Comparison of ENCODE assay signal across 21 cellular contexts in genomic region chr11:65189191-65189590, GRCh38. TPM values are rescaled to one million over a fixed set of nuclear protein-coding genes. Genes with fewer than 3 reads are reported as not detected.
DNase-seq lines count a peak whose midpoint lies in the region; ATAC-seq and TF ChIP-seq lines count a peak whose summit lies in the region.
"Had no signal": no experiment of that assay in that cellular context is flagged by ENCODE, and none has a peak within 500 bp of the region (broad histone marks: within the 10 kb centered on the region; RNA-seq: fewer than 3 reads in every experiment).

No MANE protein-coding gene starts in this region.

- no peak for DNase-seq in activated T-cell treated with anti-CD3 and anti-CD28 coated beads, Interleukin-2, amount 50 U/mL, for 24 hours
- DNase-seq in activated T-cell treated with anti-CD3 and anti-CD28 coated beads, Interleukin-2, amount 50 U/mL, for 48 hours = no peak
- no peak for DNase-seq in naive B cell
- DNase-seq in stimulated activated naive B cell treated with anti-CD40 and anti-IgM and Interleukin-4, amounts not matched to agents 10 μg/mL and 1 μg/mL and 100 μg/mL, for 72 hours = no peak
- DNase-seq in amniotic stem cell (lab: John Stamatoyannopoulos, UW) = no peak
- DNase-seq in NCI-H1436 (lab: John Stamatoyannopoulos, UW) = no peak
- DNase-seq: DMS153, DND-41, KG1, MG63, NCI-H1105 treated with DMSO at 0.1 percent for 48 hours, NCI-H2029, NCI-H446 treated with DMSO at 0.1 percent for 48 hours, NCI-H526 treated with DMSO at 0.1 percent for 48 hours, PC-9, RPMI8226, SHP77 treated with DMSO at 0.1 percent for 48 hours had no signal

- H3K4me3 Mint-ChIP-seq in activated T-cell treated with anti-CD3 and anti-CD28 coated beads, Interleukin-2, amount 50 U/mL, for 24 hours = no peak overlapping the region
- peak overlapping the region; percentile 71 for H3K4me3 Mint-ChIP-seq in dendritic cell treated with granulocyte-macrophage colony-stimulating factor and Interleukin-4, amounts not matched to agents 40 ng/mL and 50 ng/mL, for 4 days
- H3K4me3 Mint-ChIP-seq in naive B cell = no peak overlapping the region
- no peak overlapping the region for H3K4me3 Mint-ChIP-seq in stimulated activated naive B cell treated with anti-CD40 and anti-IgM and Interleukin-4, amounts not matched to agents 10 μg/mL and 1 μg/mL and 100 μg/mL, for 72 hours

- intact Hi-C loops in dendritic cell treated with granulocyte-macrophage colony-stimulating factor and Interleukin-4, amounts not matched to agents 40 ng/mL and 50 ng/mL, for 4 days (cut with micrococcal nuclease) = no loop called here

- H3K27ac Mint-ChIP-seq in activated T-cell treated with anti-CD3 and anti-CD28 coated beads, Interleukin-2, amount 50 U/mL, for 24 hours = peak overlapping the region; percentile 45
- peak overlapping the region; percentile 61 for H3K27ac Mint-ChIP-seq in dendritic cell treated with granulocyte-macrophage colony-stimulating factor and Interleukin-4, amounts not matched to agents 40 ng/mL and 50 ng/mL, for 4 days
- H3K27ac Mint-ChIP-seq in naive B cell = peak overlapping the region in 4 of 6 donors; percentile 43 to 80 (median 70)
- peak overlapping the region; percentile 20 for H3K27ac Mint-ChIP-seq in stimulated activated naive B cell treated with anti-CD40 and anti-IgM and Interleukin-4, amounts not matched to agents 10 μg/mL and 1 μg/mL and 100 μg/mL, for 72 hours

- H3K27me3 Mint-ChIP-seq in activated T-cell treated with anti-CD3 and anti-CD28 coated beads, Interleukin-2, amount 50 U/mL, for 24 hours = no peaks in the 10 kb centered on the region
- no peaks in the 10 kb centered on the region for H3K27me3 Mint-ChIP-seq in dendritic cell treated with granulocyte-macrophage colony-stimulating factor and Interleukin-4, amounts not matched to agents 40 ng/mL and 50 ng/mL, for 4 days
- H3K27me3 Mint-ChIP-seq in naive B cell = no peaks in the 10 kb centered on the region
- H3K27me3 Mint-ChIP-seq in stimulated activated naive B cell treated with anti-CD40 and anti-IgM and Interleukin-4, amounts not matched to agents 10 μg/mL and 1 μg/mL and 100 μg/mL, for 72 hours = no peaks in the 10 kb centered on the region

- H3K36me3 Mint-ChIP-seq in activated T-cell treated with anti-CD3 and anti-CD28 coated beads, Interleukin-2, amount 50 U/mL, for 24 hours (ENCODE audit: low read depth) = peaks cover 68% of the 10 kb centered on the region
- H3K36me3 Mint-ChIP-seq in dendritic cell treated with granulocyte-macrophage colony-stimulating factor and Interleukin-4, amounts not matched to agents 40 ng/mL and 50 ng/mL, for 4 days (ENCODE audit: low read depth) = peaks cover 85% of the 10 kb centered on the region
- H3K36me3 Mint-ChIP-seq in naive B cell = peaks cover 12 to 32% of the 10 kb centered on the region in 2 donors
- H3K36me3 Mint-ChIP-seq in stimulated activated naive B cell treated with anti-CD40 and anti-IgM and Interleukin-4, amounts not matched to agents 10 μg/mL and 1 μg/mL and 100 μg/mL, for 72 hours = peaks cover 27 to 39% of the 10 kb centered on the region in 2 donors

- H3K4me1 Mint-ChIP-seq in activated T-cell treated with anti-CD3 and anti-CD28 coated beads, Interleukin-2, amount 50 U/mL, for 24 hours (ENCODE audit: low read depth) = peaks cover 1% of the 10 kb centered on the region
- peaks cover 48% of the 10 kb centered on the region for H3K4me1 Mint-ChIP-seq in dendritic cell treated with granulocyte-macrophage colony-stimulating factor and Interleukin-4, amounts not matched to agents 40 ng/mL and 50 ng/mL, for 4 days (ENCODE audit: low read depth)
- peaks cover 22 to 43% (median 31%) of the 10 kb centered on the region in 3 donors for H3K4me1 Mint-ChIP-seq in naive B cell
- H3K4me1 Mint-ChIP-seq in stimulated activated naive B cell treated with anti-CD40 and anti-IgM and Interleukin-4, amounts not matched to agents 10 μg/mL and 1 μg/mL and 100 μg/mL, for 72 hours = peaks cover 16 to 25% of the 10 kb centered on the region in 2 donors

- no peak for ATAC-seq in naive B cell (ENCODE audit: low read depth in 2 of 2)
- no peak for ATAC-seq in stimulated activated naive B cell treated with anti-CD40 and anti-IgM and Interleukin-4, amounts not matched to agents 10 μg/mL and 1 μg/mL and 100 μg/mL, for 72 hours (replicated peaks)
- no peak for ATAC-seq in SK-N-SH treated with all-trans-retinoic acid at 6 μM for 48 hours
- ATAC-seq: HCT116 had no signal

- H3K9me3 Mint-ChIP-seq in activated T-cell treated with anti-CD3 and anti-CD28 coated beads, Interleukin-2, amount 50 U/mL, for 24 hours = no peaks in the 10 kb centered on the region
- no peaks in the 10 kb centered on the region for H3K9me3 Mint-ChIP-seq in dendritic cell treated with granulocyte-macrophage colony-stimulating factor and Interleukin-4, amounts not matched to agents 40 ng/mL and 50 ng/mL, for 4 days
- H3K9me3 Mint-ChIP-seq in naive B cell = no peaks in the 10 kb centered on the region
- H3K9me3 Mint-ChIP-seq in stimulated activated naive B cell treated with anti-CD40 and anti-IgM and Interleukin-4, amounts not matched to agents 10 μg/mL and 1 μg/mL and 100 μg/mL, for 72 hours = no peaks in the 10 kb centered on the region

TF ChIP-seq in SK-N-SH treated with all-trans-retinoic acid at 6 μM for 48 hours, 23 proteins besides CTCF, POLR2A, EP300 and RAD21:
- TF ChIP-seq TSHZ2 (CRISPR knock-in tag; IDR thresholded peaks at IDR 0.05) (no peak), GLIS3 (CRISPR knock-in tag; IDR thresholded peaks at IDR 0.05) (no peak), ZNF8 (CRISPR knock-in tag; IDR thresholded peaks at IDR 0.05) (no peak), ZFP3 (CRISPR knock-in tag; IDR thresholded peaks at IDR 0.05) (no peak)

RNA-seq across cellular contexts. Expression of gene CAPN1, which starts 7.5 kb away (rescaled TPM):
- 100 to 1,000 TPM in 5 of 6 donors, 10 to 100 TPM in 1; 93.8 to 132 (median 124) TPM for polyA plus RNA-seq in naive B cell (ENCODE audit: low read depth in 6 of 6)

RNA-seq across cellular contexts. Expression of gene SPDYC, which starts 19.2 kb away (rescaled TPM):
- polyA plus RNA-seq in naive B cell (ENCODE audit: low read depth in 6 of 6) = under 1 TPM in 1 of 6 donors, not detected in 5; 0.48 TPM
- polyA plus RNA-seq: BJ had no signal

RNA-seq across cellular contexts. Expression of gene SYVN1, which starts 54.9 kb away (rescaled TPM):
- polyA plus RNA-seq in naive B cell (ENCODE audit: low read depth in 6 of 6) = 10 to 100 TPM; 21.4 to 86.9 (median 43.5) TPM

Comparison
In these comparisons a context has a peak if more than half of its experiments do, and no peak if none do; other contexts are left out.
1. H3K27ac Mint-ChIP-seq: peak in every context shown above with its lines; median percentile 70 in naive B cell; 61 in dendritic cell treated with granulocyte-macrophage colony-stimulating factor and Interleukin-4, amounts not matched to agents 40 ng/mL and 50 ng/mL, for 4 days; 45 in activated T-cell treated with anti-CD3 and anti-CD28 coated beads, Interleukin-2, amount 50 U/mL, for 24 hours; 20 in stimulated activated naive B cell treated with anti-CD40 and anti-IgM and Interleukin-4, amounts not matched to agents 10 μg/mL and 1 μg/mL and 100 μg/mL, for 72 hours.